Comparison of ENCODE assay signal across 8 cellular contexts in genomic region chr22:37601540-37602442, GRCh38. TPM values are rescaled to one million over a fixed set of nuclear protein-coding genes. Genes with fewer than 3 reads are reported as not detected.
DNase-seq lines count a peak whose midpoint lies in the region; ATAC-seq, FAIRE-seq and TF ChIP-seq lines count a peak whose summit lies in the region.

No MANE protein-coding gene starts in this region.

- POLR2A ChIA-PET in K562 (lab: Yijun Ruan, JAX), result interaction anchor here (0.7 to 1.3 kb wide), 4 partner anchors 10 to 276 kb away, joined by 3 to 4 read pairs (median 4); no protein-coding TSS in a partner anchor

- CTCF ChIA-PET in K562 (lab: Yijun Ruan, JAX; ENCODE audit: low intra/inter-chr PET ratio), result no interaction called here

- no TSS peak for BruUV-seq in K562 (replicated peaks; lab: Mats Ljungman, UMichigan)

- H3K4me3 ChIP-seq in K562 (no peak overlapping the region), mucosa of descending colon (no peak overlapping the region), ovary (no peak overlapping the region)

- no peak for TF ChIP-seq CTCF in K562 (IDR thresholded peaks at IDR 0.05 in 2 of 3, conservative IDR thresholded peaks at IDR 0.05 in 1 of 3; ENCODE audit: insufficient read depth in 2 of 3, low read depth in 1 of 3, low read length in 3 of 3)
- no peak for TF ChIP-seq CTCF in mucosa of descending colon (IDR thresholded peaks at IDR 0.05)
- TF ChIP-seq CTCF in ovary (IDR thresholded peaks at IDR 0.05), result no peak

- H4K20me1 ChIP-seq in K562 (replicated peaks; ENCODE audit: control insufficient read depth, insufficient read depth, low read length), result no peaks in the 10 kb centered on the region

- H3K27ac ChIP-seq in K562 (ENCODE audit: extremely low read depth, low read depth, low read length) (peak overlapping the region; percentile 50; the same call in 2 of the 3 replicates), ovary (no peak overlapping the region)

- peak; percentile 97 for FAIRE-seq in K562 (lab: Jason Lieb, UNC)

- no peak for TF ChIP-seq RAD21 in K562 (CRISPR knock-in tag; conservative IDR thresholded peaks at IDR 0.05 in 1 of 2, IDR thresholded peaks at IDR 0.05 in 1 of 2)

- TF ChIP-seq POLR2A in K562 (conservative IDR thresholded peaks at IDR 0.05) (peak; percentile 36; the same call in 1 of the 2 replicates), ovary (IDR thresholded peaks at IDR 0.05) (no peak)

- peak; percentile 100 for ATAC-seq in K562
- ATAC-seq in mucosa of descending colon, result peak; percentile 90
- no peak for ATAC-seq in HG03439 (IDR thresholded peaks at IDR 0.05; ENCODE audit: unreplicated experiment)
- no peak for ATAC-seq in HG03196 (IDR thresholded peaks at IDR 0.05; ENCODE audit: unreplicated experiment)

- intact Hi-C loops in K562 (cut with micrococcal nuclease), result no loop called here
- intact Hi-C loops in mucosa of descending colon (cut with DNase I, micrococcal nuclease), result no loop called here
- intact Hi-C loops in ovary (cut with DNase I), result no loop called here

- H3K9me3 ChIP-seq in ES-I3 (ENCODE audit: control insufficient read depth, insufficient read depth, low read length), result no peaks in the 10 kb centered on the region
- H3K9me3 ChIP-seq in K562 (replicated peaks; ENCODE audit: control insufficient read depth, insufficient read depth, low read depth, low read length), result no peaks in the 10 kb centered on the region
- H3K9me3 ChIP-seq in mucosa of descending colon, result no peaks in the 10 kb centered on the region
- H3K9me3 ChIP-seq in ovary, result no peaks in the 10 kb centered on the region

- H3K27me3 ChIP-seq in K562 (ENCODE audit: control insufficient read depth in 2 of 2, insufficient read depth in 2 of 2, low read length in 2 of 2) (no peaks in the 10 kb centered on the region), ovary (no peaks in the 10 kb centered on the region)

- in situ Hi-C loops in K562 (cut with MboI), result loop anchor here (5.0 kb wide), 1 partner anchor 69 kb away; no protein-coding TSS in a partner anchor

- peak overlapping the region; percentile 72 for H3K4me2 ChIP-seq in K562 (ENCODE audit: insufficient read depth, low read length)

- H3K36me3 ChIP-seq in ES-I3 (ENCODE audit: insufficient read depth, low read length), result no peaks in the 10 kb centered on the region
- H3K36me3 ChIP-seq in K562 (ENCODE audit: control insufficient read depth, insufficient read depth, low read length), result no peaks in the 10 kb centered on the region
- H3K36me3 ChIP-seq in mucosa of descending colon (ENCODE audit: low read depth), result no peaks in the 10 kb centered on the region
- H3K36me3 ChIP-seq in ovary, result no peaks in the 10 kb centered on the region

- H3K4me1 ChIP-seq in ES-I3 (ENCODE audit: insufficient read depth, low read length) (peaks cover 3% of the 10 kb centered on the region; the same call in 1 of the 2 replicates), K562 (replicated peaks in 1 of 2; ENCODE audit: control insufficient read depth in 2 of 2, insufficient read depth in 2 of 2, low read length in 2 of 2) (peaks cover 10 to 20% of the 10 kb centered on the region in 2 experiments; a peak in 4 of 5 replicates), mucosa of descending colon (ENCODE audit: low read depth) (peaks cover 27% of the 10 kb centered on the region), ovary (ENCODE audit: insufficient read depth) (no peaks in the 10 kb centered on the region)

- H3K9ac ChIP-seq in ES-I3 (ENCODE audit: low read depth, low read length) (peak overlapping the region; percentile 43; the same call in 1 of the 2 replicates), K562 (ENCODE audit: insufficient read depth in 1 of 2, low read depth in 2 of 2, low read length in 2 of 2) (peak overlapping the region; percentile 31 to 64; a peak in 3 of 4 replicates)

- no peaks in the 10 kb centered on the region for H3K9me1 ChIP-seq in K562 (ENCODE audit: control insufficient read depth, insufficient read depth, low read length)

- H3K79me2 ChIP-seq in K562 (ENCODE audit: control insufficient read depth, insufficient read depth, low read length), result no peaks in the 10 kb centered on the region

- 25% methylated on average over 12 of the region's 14 CpGs for WGBS in K562 (ENCODE audit: insufficient coverage, low coverage, missing lambda C conversion rate)
- WGBS in ovary, 3 donors, result 27 to 34% (median 30%) methylated on average over 14 of the region's 14 CpGs

- peak; percentile 94 for DNase-seq in NCI-H2029 (lab: John Stamatoyannopoulos, UW)
- DNase-seq in K562 (ENCODE audit: extremely low read depth in 1 of 4, low spot score in 3 of 4), result peak in 2 of 4 experiments; percentile 81 to 82
- peak in 2 of 3 donors; percentile 56 to 78 for DNase-seq in mucosa of descending colon
- no peak for DNase-seq in ovary
- DNase-seq in hypothalamus (lab: John Stamatoyannopoulos, UW), result no peak

- no peak for TF ChIP-seq EP300 in K562 (IDR thresholded peaks at IDR 0.05; ENCODE audit: low read length)
- no peak for TF ChIP-seq EP300 in ovary (IDR thresholded peaks at IDR 0.05)

- H2AFZ ChIP-seq in K562 (ENCODE audit: low read depth, low read length), result peak overlapping the region; percentile 93

RNA-seq across cellular contexts. Expression of gene GGA1, which starts 6.8 kb away (rescaled TPM):
- total RNA-seq in K562 (2011; cell fraction: chromatin; rRNA removed; ENCODE audit: low replicate concordance), result 235 and 500 TPM in 2 replicates
- total RNA-seq in K562 (2011; cell fraction: nucleolus; rRNA removed), result 281 and 297 TPM in 2 replicates
- 245 and 253 TPM in 2 replicates for total RNA-seq in K562 (2011; cell fraction: nucleoplasm; rRNA removed)
- total RNA-seq in K562 (2014; rRNA removed), result 48.0 and 51.3 TPM in 2 replicates
- total RNA-seq in K562 (2014; rRNA removed; fragmentation: Illumina TruSeq; extraction: Trizol), result 19.7 and 24.2 TPM in 2 replicates
- 29.9 and 31.1 TPM in 2 replicates for total RNA-seq in K562 (2015; rRNA removed; fragmentation: Illumina TruSeq; extraction: Trizol)
- 57.1 and 61.3 TPM in 2 replicates for total RNA-seq in K562 (2021)
- polyA plus RNA-seq in K562 (2011; rRNA removed), result 50.4 and 53.3 TPM in 2 replicates
- polyA plus RNA-seq in K562 (2011; cell fraction: cytosol; rRNA removed), result 27.8 and 56.0 TPM in 2 replicates
- polyA plus RNA-seq in K562 (2011; cell fraction: nucleus; rRNA removed), result 156 and 291 TPM in 2 replicates
- 41.4 and 63.8 TPM in 2 replicates for polyA plus RNA-seq in K562 (2012)
- polyA plus RNA-seq in K562 (2014; fragmentation: Illumina TruSeq; extraction: Trizol), result 31.6 and 42.5 TPM in 2 replicates
- polyA plus RNA-seq in K562 (2014; fragmentation: Nextera tagmentation; extraction: Ambion mirVana), result 1 to 10 TPM; 1.5 to 1.9 TPM
- 69.5 and 71.3 TPM in 2 replicates for polyA plus RNA-seq in K562 (2014; rRNA removed)
- 26.8 and 33.7 TPM in 2 replicates for polyA minus RNA-seq in K562 (2011; rRNA and poly(A)+ RNA removed)
- 20.7 and 22.7 TPM in 2 replicates for polyA minus RNA-seq in K562 (2011; cell fraction: cytosol; rRNA and poly(A)+ RNA removed)
- polyA minus RNA-seq in K562 (2011; cell fraction: nucleus; rRNA and poly(A)+ RNA removed), result 56.9 and 57.8 TPM in 2 replicates
- 10 to 100 TPM; 70.4 to 79.0 (median 74.3) TPM for total RNA-seq in mucosa of descending colon
- 10 to 100 TPM; 36.8 to 64.7 (median 49.6) TPM for total RNA-seq in ovary
- polyA plus RNA-seq in ovary, result 10 to 100 TPM; 24.1 to 41.9 TPM

RNA-seq across cellular contexts. Expression of gene LGALS2, which starts 21.9 kb away (rescaled TPM):
- total RNA-seq in K562 (2011; cell fraction: chromatin; rRNA removed; ENCODE audit: low replicate concordance), result not detected in 2 replicates
- not detected in 2 replicates for total RNA-seq in K562 (2011; cell fraction: nucleolus; rRNA removed)
- not detected in 2 replicates for total RNA-seq in K562 (2011; cell fraction: nucleoplasm; rRNA removed)
- total RNA-seq in K562 (2014; rRNA removed) (not detected in 2 replicates), K562 (2014; rRNA removed; fragmentation: Illumina TruSeq; extraction: Trizol) (not detected in 2 replicates), K562 (2015; rRNA removed; fragmentation: Illumina TruSeq; extraction: Trizol) (not detected in 2 replicates), K562 (2021) (not detected in 2 replicates), mucosa of descending colon (10 to 100 TPM; 10.7 to 93.5 (median 23.1) TPM), ovary (1 to 10 TPM in 2 of 7 donors, not detected in 5; 1.7 to 2.6 TPM)
- polyA plus RNA-seq in K562 (2011; rRNA removed) (not detected in 2 replicates), K562 (2014; fragmentation: Illumina TruSeq; extraction: Trizol) (not detected in 2 replicates), K562 (2014; fragmentation: Nextera tagmentation; extraction: Ambion mirVana) (not detected), K562 (2014; rRNA removed) (not detected in 2 replicates), ovary (1 to 10 TPM in 1 of 2 donors, under 1 TPM in 1; 0.35 to 2.6 TPM)
- polyA plus RNA-seq in K562 (2011; cell fraction: cytosol; rRNA removed), result not detected in 2 replicates
- polyA plus RNA-seq in K562 (2011; cell fraction: nucleus; rRNA removed), result not detected in 2 replicates
- 0.19 TPM in 1 of 2 replicates, not detected in the other for polyA plus RNA-seq in K562 (2012)
- polyA minus RNA-seq in K562 (2011; rRNA and poly(A)+ RNA removed), result not detected in 2 replicates
- not detected in 2 replicates for polyA minus RNA-seq in K562 (2011; cell fraction: cytosol; rRNA and poly(A)+ RNA removed)
- polyA minus RNA-seq in K562 (2011; cell fraction: nucleus; rRNA and poly(A)+ RNA removed), result not detected in 2 replicates

RNA-seq across cellular contexts. Expression of gene SH3BP1, which starts 37.7 kb away (rescaled TPM):
- 27.4 and 84.8 TPM in 2 replicates for total RNA-seq in K562 (2011; cell fraction: chromatin; rRNA removed; ENCODE audit: low replicate concordance)
- total RNA-seq in K562 (2011; cell fraction: nucleolus; rRNA removed), result 40.0 and 41.0 TPM in 2 replicates
- 21.5 and 25.7 TPM in 2 replicates for total RNA-seq in K562 (2011; cell fraction: nucleoplasm; rRNA removed)
- total RNA-seq in K562 (2014; rRNA removed) (18.6 and 21.2 TPM in 2 replicates), K562 (2014; rRNA removed; fragmentation: Illumina TruSeq; extraction: Trizol) (7.4 and 9.7 TPM in 2 replicates), K562 (2015; rRNA removed; fragmentation: Illumina TruSeq; extraction: Trizol) (9.3 and 9.4 TPM in 2 replicates), K562 (2021) (29.9 and 36.2 TPM in 2 replicates), mucosa of descending colon (10 to 100 TPM; 48.8 to 98.2 (median 96.6) TPM), ovary (10 to 100 TPM in 4 of 7 donors, 1 to 10 TPM in 3; 2.0 to 13.3 (median 10.9) TPM)
- polyA plus RNA-seq in K562 (2011; rRNA removed) (11.5 and 14.9 TPM in 2 replicates), K562 (2014; fragmentation: Illumina TruSeq; extraction: Trizol) (32.1 and 36.0 TPM in 2 replicates), K562 (2014; fragmentation: Nextera tagmentation; extraction: Ambion mirVana) (under 1 TPM; 0.10 to 0.17 TPM), K562 (2014; rRNA removed) (8.7 and 10.4 TPM in 2 replicates), ovary (1 to 10 TPM; 4.5 to 5.5 TPM)
- polyA plus RNA-seq in K562 (2011; cell fraction: cytosol; rRNA removed), result 10.1 and 21.2 TPM in 2 replicates
- polyA plus RNA-seq in K562 (2011; cell fraction: nucleus; rRNA removed), result 23.7 and 33.6 TPM in 2 replicates
- polyA plus RNA-seq in K562 (2012), result 34.0 and 58.5 TPM in 2 replicates
- 16.7 and 17.5 TPM in 2 replicates for polyA minus RNA-seq in K562 (2011; rRNA and poly(A)+ RNA removed)
- polyA minus RNA-seq in K562 (2011; cell fraction: cytosol; rRNA and poly(A)+ RNA removed), result 12.7 and 19.9 TPM in 2 replicates
- polyA minus RNA-seq in K562 (2011; cell fraction: nucleus; rRNA and poly(A)+ RNA removed), result 13.7 and 15.5 TPM in 2 replicates

RNA-seq across cellular contexts. Expression of gene CDC42EP1, which starts 41.5 kb away (rescaled TPM):
- total RNA-seq in K562 (2011; cell fraction: chromatin; rRNA removed; ENCODE audit: low replicate concordance), result 7.9 and 25.6 TPM in 2 replicates
- total RNA-seq in K562 (2011; cell fraction: nucleolus; rRNA removed), result 22.5 and 24.0 TPM in 2 replicates
- 13.4 and 14.2 TPM in 2 replicates for total RNA-seq in K562 (2011; cell fraction: nucleoplasm; rRNA removed)
- 29.0 and 41.6 TPM in 2 replicates for total RNA-seq in K562 (2014; rRNA removed)
- total RNA-seq in K562 (2014; rRNA removed; fragmentation: Illumina TruSeq; extraction: Trizol), result 2.7 and 3.2 TPM in 2 replicates
- total RNA-seq in K562 (2015; rRNA removed; fragmentation: Illumina TruSeq; extraction: Trizol), result 7.3 and 8.3 TPM in 2 replicates
- total RNA-seq in K562 (2021), result 62.8 and 70.2 TPM in 2 replicates
- 4.0 and 13.8 TPM in 2 replicates for polyA plus RNA-seq in K562 (2011; rRNA removed)
- polyA plus RNA-seq in K562 (2011; cell fraction: cytosol; rRNA removed), result 6.0 and 18.2 TPM in 2 replicates
- polyA plus RNA-seq in K562 (2011; cell fraction: nucleus; rRNA removed), result 9.9 and 15.1 TPM in 2 replicates
- 24.9 and 50.5 TPM in 2 replicates for polyA plus RNA-seq in K562 (2012)
- polyA plus RNA-seq in K562 (2014; fragmentation: Illumina TruSeq; extraction: Trizol), result 18.4 and 49.9 TPM in 2 replicates
- under 1 TPM; 0.67 to 0.69 TPM for polyA plus RNA-seq in K562 (2014; fragmentation: Nextera tagmentation; extraction: Ambion mirVana)
- 22.5 and 28.1 TPM in 2 replicates for polyA plus RNA-seq in K562 (2014; rRNA removed)
- polyA minus RNA-seq in K562 (2011; rRNA and poly(A)+ RNA removed), result 1.9 and 2.3 TPM in 2 replicates
- polyA minus RNA-seq in K562 (2011; cell fraction: cytosol; rRNA and poly(A)+ RNA removed), result 12.7 and 21.9 TPM in 2 replicates
- 10.2 and 10.6 TPM in 2 replicates for polyA minus RNA-seq in K562 (2011; cell fraction: nucleus; rRNA and poly(A)+ RNA removed)
- 10 to 100 TPM; 31.5 to 52.0 (median 48.2) TPM for total RNA-seq in mucosa of descending colon
- total RNA-seq in ovary, result 100 to 1,000 TPM in 2 of 7 donors, 10 to 100 TPM in 5; 25.6 to 125 (median 89.7) TPM
- polyA plus RNA-seq in ovary, result 10 to 100 TPM in 1 of 2 donors, 1 to 10 TPM in 1; 3.4 to 41.3 TPM

RNA-seq across cellular contexts. Expression of gene PDXP, which starts 56.7 kb away (rescaled TPM):
- total RNA-seq in K562 (2011; cell fraction: chromatin; rRNA removed; ENCODE audit: low replicate concordance), result 8.1 and 23.1 TPM in 2 replicates
- 20.8 and 21.3 TPM in 2 replicates for total RNA-seq in K562 (2011; cell fraction: nucleolus; rRNA removed)
- total RNA-seq in K562 (2011; cell fraction: nucleoplasm; rRNA removed), result 19.4 and 21.3 TPM in 2 replicates
- total RNA-seq in K562 (2014; rRNA removed) (38.8 and 55.8 TPM in 2 replicates), K562 (2014; rRNA removed; fragmentation: Illumina TruSeq; extraction: Trizol) (27.6 and 29.0 TPM in 2 replicates), K562 (2015; rRNA removed; fragmentation: Illumina TruSeq; extraction: Trizol) (30.9 and 32.5 TPM in 2 replicates), K562 (2021) (47.5 and 50.0 TPM in 2 replicates), mucosa of descending colon (10 to 100 TPM; 26.8 to 43.3 (median 40.6) TPM), ovary (10 to 100 TPM in 6 of 7 donors, 1 to 10 TPM in 1; 9.1 to 15.9 (median 12.7) TPM)
- polyA plus RNA-seq in K562 (2011; rRNA removed) (42.8 and 51.4 TPM in 2 replicates), K562 (2014; fragmentation: Illumina TruSeq; extraction: Trizol) (54.2 and 62.3 TPM in 2 replicates), K562 (2014; fragmentation: Nextera tagmentation; extraction: Ambion mirVana) (10 to 100 TPM in 1 of 2 experiments, 1 to 10 TPM in 1; 7.9 to 11.8 TPM), K562 (2014; rRNA removed) (45.7 and 47.8 TPM in 2 replicates), ovary (10 to 100 TPM in 1 of 2 donors, 1 to 10 TPM in 1; 8.1 to 13.3 TPM)
- 73.7 and 106 TPM in 2 replicates for polyA plus RNA-seq in K562 (2011; cell fraction: cytosol; rRNA removed)
- 34.8 and 35.2 TPM in 2 replicates for polyA plus RNA-seq in K562 (2011; cell fraction: nucleus; rRNA removed)
- 25.7 and 42.5 TPM in 2 replicates for polyA plus RNA-seq in K562 (2012)
- polyA minus RNA-seq in K562 (2011; rRNA and poly(A)+ RNA removed), result 21.5 and 27.1 TPM in 2 replicates
- 30.1 and 30.4 TPM in 2 replicates for polyA minus RNA-seq in K562 (2011; cell fraction: cytosol; rRNA and poly(A)+ RNA removed)
- 8.6 and 12.3 TPM in 2 replicates for polyA minus RNA-seq in K562 (2011; cell fraction: nucleus; rRNA and poly(A)+ RNA removed)

Comparison
In these comparisons a context has a peak if more than half of its experiments do, and no peak if none do; other contexts are left out.
1. DNase-seq: peak in NCI-H2029 (single experiment) and mucosa of descending colon (2 of 3); none in ovary (0 of 5) and hypothalamus (0 of 51).
2. ATAC-seq: peak in K562 (single experiment) and mucosa of descending colon (single experiment); none in HG03439 (single experiment) and HG03196 (single experiment).